ENCODE assay signal across 26 cellular contexts in the genomic region with DNA sequence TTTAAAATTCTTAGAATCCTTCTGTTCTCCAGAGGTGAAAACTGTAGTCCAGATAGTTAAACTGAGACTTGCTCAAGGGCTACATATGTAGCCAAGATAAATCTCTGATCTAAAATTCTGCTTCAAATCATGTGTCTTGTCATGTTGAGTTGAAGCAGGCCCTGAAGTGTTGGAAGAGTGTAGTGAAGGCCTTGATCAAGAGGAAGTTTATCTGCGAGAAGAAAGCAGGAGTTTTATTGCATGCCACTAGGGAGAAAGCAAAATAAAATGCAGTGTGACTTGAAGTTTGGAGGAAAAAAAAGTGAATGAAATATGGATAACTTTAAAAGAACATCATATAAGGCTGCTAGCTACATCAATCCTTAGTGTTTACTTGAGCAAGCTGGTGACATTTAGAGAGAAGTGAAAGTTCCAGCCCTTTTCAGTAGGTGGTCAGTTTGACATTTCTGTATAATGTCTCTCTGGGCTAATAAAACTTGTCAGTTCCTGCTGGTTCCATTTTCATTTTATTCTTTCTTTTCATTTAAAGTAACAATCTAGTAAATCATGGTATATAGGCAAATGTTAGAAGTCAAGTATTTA.
"Had no signal": no experiment of that assay in that cellular context is flagged by ENCODE, and none has a peak within 500 bp of the region (broad histone marks: within the 10 kb centered on the region; RNA-seq: fewer than 3 reads in every experiment).

No MANE protein-coding gene starts in this region.

- H3K27me3 ChIP-seq: foreskin keratinocyte, gastroesophageal sphincter, heart left ventricle, hepatocyte, left lung, neural progenitor cell, right atrium auricular region, tibial nerve, upper lobe of left lung had no signal

- H3K36me3 ChIP-seq: gastroesophageal sphincter, heart left ventricle, left lung, neural progenitor cell, prostate gland, right atrium auricular region, thoracic aorta, tibial nerve, upper lobe of left lung had no signal

- H3K4me1 ChIP-seq: foreskin keratinocyte, gastroesophageal sphincter, heart left ventricle, left lung, neural progenitor cell, prostate gland, right atrium auricular region, tibial nerve, upper lobe of left lung had no signal

- DNase-seq: dermis blood vessel endothelial cell; foreskin keratinocyte; heart left ventricle; kidney; left lung; mammary epithelial cell; mesendoderm; midbrain; naive thymus-derived CD4-positive, alpha-beta T cell; nucleus accumbens; stimulated activated CD4-positive, alpha-beta T cell treated with anti-CD3 and anti-CD28 coated beads, Interleukin-2, amount 100 ng/mL, for 24 hours; stimulated activated CD4-positive, alpha-beta T cell treated with anti-CD3 and anti-CD28 coated beads, Interleukin-4, amount 100 ng/mL, for 4 hours; upper lobe of left lung had no signal

- H2AFZ ChIP-seq: hepatocyte, neural progenitor cell had no signal

- H3K4me3 ChIP-seq: coronary artery, gastroesophageal sphincter, heart left ventricle, hepatocyte, left lung, neural progenitor cell, prostate gland, right atrium auricular region, thoracic aorta, tibial nerve, upper lobe of left lung had no signal

- H3K79me2 ChIP-seq: hepatocyte had no signal

- H3K9me3 ChIP-seq: gastroesophageal sphincter, heart left ventricle, left lung, prostate gland, right atrium auricular region, thoracic aorta, tibial nerve, upper lobe of left lung had no signal

- H3K9ac ChIP-seq: neural progenitor cell had no signal

- FAIRE-seq: kidney, urothelium cell line had no signal

- H3K4me2 ChIP-seq: hepatocyte, neural progenitor cell had no signal

- H3K27ac ChIP-seq: coronary artery, epithelial cell of prostate, foreskin keratinocyte, gastroesophageal sphincter, heart left ventricle, hepatocyte, left lung, neural progenitor cell, prostate gland, right atrium auricular region, thoracic aorta, tibial nerve, upper lobe of left lung had no signal

- ATAC-seq: esophagus mucosa; foreskin keratinocyte; gastroesophageal sphincter; heart left ventricle; left lung; naive thymus-derived CD4-positive, alpha-beta T cell; sciatic nerve; stimulated activated memory B cell treated with anti-CD40 and anti-IgM and Interleukin-4, amounts not matched to agents 10 μg/mL and 1 μg/mL and 100 μg/mL, for 72 hours had no signal
